In the genomic region with DNA sequence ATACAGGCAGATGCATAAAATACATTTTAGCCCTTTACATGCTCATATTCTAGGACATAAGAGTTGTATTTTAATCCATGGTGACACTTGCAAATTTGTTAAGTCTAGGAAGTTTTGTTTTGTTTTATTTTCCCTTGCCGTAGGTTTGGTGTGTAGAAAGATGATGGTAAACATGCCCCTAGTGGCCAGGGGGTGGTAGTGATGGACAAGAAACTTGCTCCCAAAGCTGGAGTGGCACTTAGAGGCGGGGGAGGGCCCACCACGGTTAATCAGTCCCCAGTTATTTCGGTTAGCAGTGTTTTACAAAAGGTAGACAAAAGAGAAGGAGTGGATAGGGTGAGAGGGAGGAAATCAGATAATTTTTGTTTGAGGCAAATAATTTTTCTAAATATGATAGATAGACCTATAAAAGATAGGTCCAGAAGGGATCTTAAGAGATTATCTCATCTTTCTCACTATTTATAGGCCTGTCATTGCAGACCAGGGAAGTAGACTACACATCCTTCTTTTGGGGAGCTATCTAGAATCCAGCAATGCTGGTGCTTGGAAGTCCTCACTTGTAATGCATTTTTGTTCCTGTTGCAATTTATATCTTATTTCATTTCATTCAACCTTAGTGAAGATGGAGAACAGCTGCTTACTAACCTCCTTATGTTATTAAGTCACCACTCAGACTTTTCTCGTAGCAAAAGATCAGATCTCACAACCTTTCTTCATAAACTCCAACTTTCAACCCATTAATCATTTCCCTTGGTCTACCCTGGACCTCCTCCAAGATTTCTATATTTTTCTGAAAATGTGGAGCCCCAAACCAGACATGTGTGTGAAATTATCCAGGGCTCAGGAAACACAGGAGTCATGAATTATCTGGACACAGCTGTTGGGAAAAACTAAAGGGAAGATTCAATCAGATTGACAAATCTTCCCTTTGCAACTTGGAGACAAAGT, we compare ENCODE assay signal across 9 cellular contexts. TPM values are rescaled to one million over a fixed set of nuclear protein-coding genes. Genes with fewer than 3 reads are reported as not detected.
A peak's percentile ranks its signal among the peaks of the same experiment; 100 is the strongest.
DNase-seq lines count a peak whose midpoint lies in the region; ATAC-seq and TF ChIP-seq lines count a peak whose summit lies in the region.
"Had no signal": no experiment of that assay in that cellular context is flagged by ENCODE, and none has a peak within 500 bp of the region (broad histone marks: within the 10 kb centered on the region; RNA-seq: fewer than 3 reads in every experiment).

No MANE protein-coding gene starts in this region.

- no peaks in the 10 kb centered on the region for H3K27me3 ChIP-seq in Caco-2 (replicated peaks; ENCODE audit: control insufficient read depth, insufficient read depth, low read length)

- POLR2A ChIA-PET in Caco-2 (lab: Charles Lee) = no interaction called here
- POLR2A ChIA-PET in activated CD4-positive, alpha-beta T cell treated with anti-CD3 and anti-CD28 coated beads, Interleukin-2, amount 10 ng/mL, durations not matched to agents 7 days and 5 days (lab: Charles Lee) = no interaction called here

- peak; percentile 39 to 51 for DNase-seq in Caco-2
- DNase-seq in RKO (ENCODE audit: low spot score) = peak; percentile 55
- peak; percentile 29 for DNase-seq in hepatic stellate cell (ENCODE audit: low spot score)
- DNase-seq in NCI-H774 (lab: John Stamatoyannopoulos, UW) = no peak
- DNase-seq in activated CD8-positive, alpha-beta memory T cell treated with anti-CD3 and anti-CD28 coated beads, Interleukin-2, amount 10 ng/mL, durations not matched to agents 7 days and 5 days = no peak
- no peak for DNase-seq in activated CD4-positive, alpha-beta T cell treated with anti-CD3 and anti-CD28 coated beads, Interleukin-2, amount 10 ng/mL, durations not matched to agents 7 days and 5 days

- CTCF ChIA-PET in Caco-2 (lab: Charles Lee) = interaction anchor here (0.5 to 1.0 kb wide), 3 partner anchors 11 to 13 kb away, joined by 3 read pairs; no protein-coding TSS in a partner anchor
- CTCF ChIA-PET in activated CD8-positive, alpha-beta memory T cell treated with anti-CD3 and anti-CD28 coated beads, Interleukin-2, amount 10 ng/mL, durations not matched to agents 7 days and 5 days (lab: Charles Lee) = no interaction called here
- CTCF ChIA-PET in activated CD4-positive, alpha-beta T cell treated with anti-CD3 and anti-CD28 coated beads, Interleukin-2, amount 10 ng/mL, durations not matched to agents 7 days and 5 days (lab: Charles Lee) = no interaction called here

- no peaks in the 10 kb centered on the region for H3K9me3 Mint-ChIP-seq in Caco-2 (ENCODE audit: unreplicated experiment)
- H3K9me3 Mint-ChIP-seq in activated CD8-positive, alpha-beta memory T cell treated with anti-CD3 and anti-CD28 coated beads, Interleukin-2, amount 10 ng/mL, durations not matched to agents 7 days and 5 days (ENCODE audit: low read depth) = no peaks in the 10 kb centered on the region
- no peaks in the 10 kb centered on the region for H3K9me3 Mint-ChIP-seq in activated CD4-positive, alpha-beta T cell treated with anti-CD3 and anti-CD28 coated beads, Interleukin-2, amount 10 ng/mL, durations not matched to agents 7 days and 5 days

- H3K27ac Mint-ChIP-seq in Caco-2 (ENCODE audit: unreplicated experiment) = no peak overlapping the region
- no peak overlapping the region for H3K27ac Mint-ChIP-seq in activated CD8-positive, alpha-beta memory T cell treated with anti-CD3 and anti-CD28 coated beads, Interleukin-2, amount 10 ng/mL, durations not matched to agents 7 days and 5 days
- no peak overlapping the region for H3K27ac Mint-ChIP-seq in activated CD4-positive, alpha-beta T cell treated with anti-CD3 and anti-CD28 coated beads, Interleukin-2, amount 10 ng/mL, durations not matched to agents 7 days and 5 days

- no TSS peak for BruUV-seq in Caco-2 (replicated peaks; lab: Mats Ljungman, UMichigan)

- intact Hi-C loops in Caco-2 (cut with micrococcal nuclease; ENCODE audit: unreplicated experiment) = no loop called here

- peak; percentile 71 to 84 for TF ChIP-seq CTCF in Caco-2 (IDR thresholded peaks at IDR 0.05; ENCODE audit: insufficient read depth in 1 of 2, low read depth in 1 of 2, low read length in 1 of 2, severe bottlenecking in 1 of 2, unreplicated experiment in 1 of 2)

- no peaks in the 10 kb centered on the region for H3K36me3 Mint-ChIP-seq in Caco-2 (ENCODE audit: insufficient read depth, unreplicated experiment)
- H3K36me3 Mint-ChIP-seq in activated CD8-positive, alpha-beta memory T cell treated with anti-CD3 and anti-CD28 coated beads, Interleukin-2, amount 10 ng/mL, durations not matched to agents 7 days and 5 days = no peaks in the 10 kb centered on the region
- H3K36me3 Mint-ChIP-seq in activated CD4-positive, alpha-beta T cell treated with anti-CD3 and anti-CD28 coated beads, Interleukin-2, amount 10 ng/mL, durations not matched to agents 7 days and 5 days (ENCODE audit: low read depth) = no peaks in the 10 kb centered on the region

- H3K4me1 ChIP-seq in Caco-2 = no peaks in the 10 kb centered on the region

- no peaks in the 10 kb centered on the region for H3K36me3 ChIP-seq in Caco-2 (ENCODE audit: control insufficient read depth, insufficient read depth, low read length)

- no peaks in the 10 kb centered on the region for H3K27me3 Mint-ChIP-seq in Caco-2 (ENCODE audit: insufficient read depth, unreplicated experiment)
- H3K27me3 Mint-ChIP-seq in activated CD8-positive, alpha-beta memory T cell treated with anti-CD3 and anti-CD28 coated beads, Interleukin-2, amount 10 ng/mL, durations not matched to agents 7 days and 5 days = peaks cover 50% of the 10 kb centered on the region
- peaks cover 40% of the 10 kb centered on the region for H3K27me3 Mint-ChIP-seq in activated CD4-positive, alpha-beta T cell treated with anti-CD3 and anti-CD28 coated beads, Interleukin-2, amount 10 ng/mL, durations not matched to agents 7 days and 5 days

- H3K9me3 ChIP-seq in Caco-2 = no peaks in the 10 kb centered on the region

- H3K4me3 ChIP-seq in Caco-2 (ENCODE audit: low read depth, low read length) = no peak overlapping the region
- H3K4me3 ChIP-seq: lung had no signal

- no peaks in the 10 kb centered on the region for H3K4me1 Mint-ChIP-seq in Caco-2 (ENCODE audit: low read depth, unreplicated experiment)
- H3K4me1 Mint-ChIP-seq in activated CD8-positive, alpha-beta memory T cell treated with anti-CD3 and anti-CD28 coated beads, Interleukin-2, amount 10 ng/mL, durations not matched to agents 7 days and 5 days = peaks cover 5% of the 10 kb centered on the region
- H3K4me1 Mint-ChIP-seq in activated CD4-positive, alpha-beta T cell treated with anti-CD3 and anti-CD28 coated beads, Interleukin-2, amount 10 ng/mL, durations not matched to agents 7 days and 5 days = peaks cover 5% of the 10 kb centered on the region

- no peak overlapping the region for H3K4me3 Mint-ChIP-seq in Caco-2 (ENCODE audit: unreplicated experiment)
- no peak overlapping the region for H3K4me3 Mint-ChIP-seq in activated CD8-positive, alpha-beta memory T cell treated with anti-CD3 and anti-CD28 coated beads, Interleukin-2, amount 10 ng/mL, durations not matched to agents 7 days and 5 days
- no peak overlapping the region for H3K4me3 Mint-ChIP-seq in activated CD4-positive, alpha-beta T cell treated with anti-CD3 and anti-CD28 coated beads, Interleukin-2, amount 10 ng/mL, durations not matched to agents 7 days and 5 days

- ATAC-seq in GM18909 (IDR thresholded peaks at IDR 0.05; ENCODE audit: poor library complexity, unreplicated experiment) = peak; percentile 83
- ATAC-seq in HG03025 (IDR thresholded peaks at IDR 0.05; ENCODE audit: low FRiP score, unreplicated experiment) = peak; percentile 61
- no peak for ATAC-seq in activated CD8-positive, alpha-beta memory T cell treated with anti-CD3 and anti-CD28 coated beads, Interleukin-2, amount 10 ng/mL, durations not matched to agents 7 days and 5 days

RNA-seq across cellular contexts. Expression of a gene that starts 5.9 kb away (rescaled TPM):
- total RNA-seq in Caco-2 (2022) = 7.2 and 8.5 TPM in 2 replicates
- not detected for total RNA-seq in activated CD8-positive, alpha-beta memory T cell treated with anti-CD3 and anti-CD28 coated beads, Interleukin-2, amount 10 ng/mL, durations not matched to agents 7 days and 5 days
- total RNA-seq in activated CD4-positive, alpha-beta T cell treated with anti-CD3 and anti-CD28 coated beads, Interleukin-2, amount 10 ng/mL, durations not matched to agents 7 days and 5 days = not detected

Comparison
In these comparisons a context has a peak if more than half of its experiments do, and no peak if none do; other contexts are left out.
1. DNase-seq: peak in Caco-2 (2 of 2), RKO (single experiment) and hepatic stellate cell (single experiment); none in NCI-H774 (single experiment), activated CD8-positive, alpha-beta memory T cell treated with anti-CD3 and anti-CD28 coated beads, Interleukin-2, amount 10 ng/mL, durations not matched to agents 7 days and 5 days (single experiment) and activated CD4-positive, alpha-beta T cell treated with anti-CD3 and anti-CD28 coated beads, Interleukin-2, amount 10 ng/mL, durations not matched to agents 7 days and 5 days (single experiment).